8 cellular contexts compared by ENCODE assay signal in the genomic region with DNA sequence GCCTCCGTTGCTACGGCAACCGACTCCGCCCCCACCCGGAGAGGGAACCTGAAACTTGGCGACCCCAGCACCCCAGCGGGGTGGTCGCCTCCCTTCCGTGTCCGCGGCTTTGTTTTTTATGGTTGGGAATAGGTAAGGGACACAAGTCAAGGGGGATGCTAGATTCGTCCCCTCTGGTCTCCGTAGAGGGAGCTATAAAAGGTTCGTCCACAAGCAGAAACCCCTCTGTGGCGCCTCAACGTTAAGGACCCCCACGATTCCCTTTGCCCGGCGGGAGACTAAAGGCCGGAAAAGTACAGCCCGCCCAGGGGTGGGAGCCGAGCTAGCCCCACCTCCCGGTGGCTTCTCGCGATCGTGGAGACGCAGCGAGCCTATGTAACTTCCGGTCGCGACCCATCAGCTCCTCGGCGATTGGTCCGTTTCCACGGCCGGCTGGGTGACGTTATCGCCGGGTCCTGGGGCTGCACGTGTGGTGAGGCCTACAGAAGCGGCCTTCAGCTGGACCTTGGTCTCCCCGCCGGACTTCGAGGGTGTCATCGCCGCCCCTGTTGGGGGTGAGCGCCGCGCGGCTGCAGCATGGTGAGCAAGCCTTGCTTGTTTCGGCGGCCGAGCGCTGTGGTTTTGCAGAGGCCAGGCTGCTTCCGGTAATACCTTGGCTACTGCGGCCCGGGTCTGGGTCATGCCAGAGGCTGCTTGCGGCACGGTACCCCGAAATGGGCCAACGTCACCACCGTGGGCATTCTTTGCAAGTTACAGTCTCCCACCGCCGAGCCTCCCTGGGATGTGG. TPM values are rescaled to one million over a fixed set of nuclear protein-coding genes. Genes with fewer than 3 reads are reported as not detected.
A peak's percentile ranks its signal among the peaks of the same experiment; 100 is the strongest.
DNase-seq lines count a peak whose midpoint lies in the region; ATAC-seq and TF ChIP-seq lines count a peak whose summit lies in the region.

A gene with protein sequence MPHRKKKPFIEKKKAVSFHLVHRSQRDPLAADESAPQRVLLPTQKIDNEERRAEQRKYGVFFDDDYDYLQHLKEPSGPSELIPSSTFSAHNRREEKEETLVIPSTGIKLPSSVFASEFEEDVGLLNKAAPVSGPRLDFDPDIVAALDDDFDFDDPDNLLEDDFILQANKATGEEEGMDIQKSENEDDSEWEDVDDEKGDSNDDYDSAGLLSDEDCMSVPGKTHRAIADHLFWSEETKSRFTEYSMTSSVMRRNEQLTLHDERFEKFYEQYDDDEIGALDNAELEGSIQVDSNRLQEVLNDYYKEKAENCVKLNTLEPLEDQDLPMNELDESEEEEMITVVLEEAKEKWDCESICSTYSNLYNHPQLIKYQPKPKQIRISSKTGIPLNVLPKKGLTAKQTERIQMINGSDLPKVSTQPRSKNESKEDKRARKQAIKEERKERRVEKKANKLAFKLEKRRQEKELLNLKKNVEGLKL (plus strand): TSS at position 437 of the 787 bp plus-strand sequence. CDS start 140 bp downstream, at position 577.

- peak within 1 kb of the TSS; percentile 69 for H3K27ac ChIP-seq in colonic mucosa

- H3K27me3 ChIP-seq in BE2C = no peaks in the 10 kb centered on the region
- no peaks in the 10 kb centered on the region for H3K27me3 ChIP-seq in colonic mucosa

- TF ChIP-seq CTCF in BE2C (IDR thresholded peaks at IDR 0.05; ENCODE audit: low read depth, low read length) (no peak), colonic mucosa (IDR thresholded peaks at IDR 0.05) (no peak)

- H3K4me1 ChIP-seq in BE2C = no peaks in the 10 kb centered on the region
- no peaks in the 10 kb centered on the region for H3K4me1 ChIP-seq in colonic mucosa

- H3K9ac ChIP-seq in colonic mucosa (ENCODE audit: low read depth in 2 of 2, low read length in 2 of 2) = peak within 1 kb of the TSS; percentile 90 to 94

- DNase-seq in BE2C (peak; percentile 97), GM19240 (ENCODE audit: insufficient read length, low spot score) (peak; percentile 92), NCI-H526 (lab: John Stamatoyannopoulos, UW) (peak; percentile 89 to 97), colonic mucosa (peak; percentile 97), kidney tubule cell (ENCODE audit: low spot score) (peak; percentile 96)
- peak; percentile 95 for DNase-seq in activated CD4-positive, alpha-beta T cell treated with anti-CD3 and anti-CD28 coated beads for 48 hours
- peak; percentile 72 to 86 (median 84) for DNase-seq in stimulated activated CD4-positive, alpha-beta T cell treated with anti-CD3 and anti-CD28 coated beads, Interleukin-1b, Interleukin-23, amount 100 ng/mL, for 24 hours (ENCODE audit: low read depth in 4 of 4, low spot score in 1 of 4)

- H3K36me3 ChIP-seq in BE2C (peaks cover 38% of the 10 kb centered on the region), colonic mucosa (no peaks in the 10 kb centered on the region)

- H3K9me3 ChIP-seq in BE2C = no peaks in the 10 kb centered on the region
- H3K9me3 ChIP-seq in colonic mucosa = no peaks in the 10 kb centered on the region

- intact Hi-C loops in colonic mucosa (cut with DNase I) = loop anchor here (10.0 kb wide), 1 partner anchor 258 kb away; no protein-coding TSS in a partner anchor

- H3K4me3 ChIP-seq in BE2C (ENCODE audit: low read depth, low read length) (peak within 1 kb of the TSS; percentile 98), colonic mucosa (peak within 1 kb of the TSS; percentile 98)

- peak; percentile 100 for ATAC-seq in HG03460 (IDR thresholded peaks at IDR 0.05; ENCODE audit: unreplicated experiment)

RNA-seq across cellular contexts. Expression of the gene that starts here (rescaled TPM):
- polyA plus RNA-seq in BE2C (2012; ENCODE audit: insufficient read depth, insufficient read length, low read depth) = 64.6 TPM
- total RNA-seq in colonic mucosa = 10 to 100 TPM; 11.0 to 17.4 TPM

Comparison
In these comparisons a context has a peak if more than half of its experiments do, and no peak if none do; other contexts are left out.
1. Peak in every context shown above with its lines: DNase-seq, ATAC-seq, H3K4me3 ChIP-seq and H3K27ac ChIP-seq.